ENCODE assay signal across 2 cellular contexts in genomic region chr9:136613824-136614371, GRCh38.
TF ChIP-seq lines count a peak whose summit lies in the region.

No MANE protein-coding gene starts in this region.

TF ChIP-seq in SK-N-SH, 30 proteins besides CTCF, POLR2A, EP300 and RAD21 (continued from another document):
- TF ChIP-seq ZBTB33 (IDR thresholded peaks at IDR 0.05; ENCODE audit: borderline replicate concordance, low read depth): no peak
- TF ChIP-seq SIN3A (IDR thresholded peaks at IDR 0.05; ENCODE audit: borderline replicate concordance, low read depth, low read length): no peak
- TF ChIP-seq REST (IDR thresholded peaks at IDR 0.05; ENCODE audit: low read depth, low read length): no peak
- no peak for TF ChIP-seq EZH2phosphoT487 (IDR thresholded peaks at IDR 0.05; ENCODE audit: borderline replicate concordance, low read depth)

TF ChIP-seq in SK-N-SH treated with all-trans-retinoic acid at 6 μM for 48 hours, 23 proteins besides CTCF, POLR2A, EP300 and RAD21 (continued from another document):
- TF ChIP-seq, protein P1, sequence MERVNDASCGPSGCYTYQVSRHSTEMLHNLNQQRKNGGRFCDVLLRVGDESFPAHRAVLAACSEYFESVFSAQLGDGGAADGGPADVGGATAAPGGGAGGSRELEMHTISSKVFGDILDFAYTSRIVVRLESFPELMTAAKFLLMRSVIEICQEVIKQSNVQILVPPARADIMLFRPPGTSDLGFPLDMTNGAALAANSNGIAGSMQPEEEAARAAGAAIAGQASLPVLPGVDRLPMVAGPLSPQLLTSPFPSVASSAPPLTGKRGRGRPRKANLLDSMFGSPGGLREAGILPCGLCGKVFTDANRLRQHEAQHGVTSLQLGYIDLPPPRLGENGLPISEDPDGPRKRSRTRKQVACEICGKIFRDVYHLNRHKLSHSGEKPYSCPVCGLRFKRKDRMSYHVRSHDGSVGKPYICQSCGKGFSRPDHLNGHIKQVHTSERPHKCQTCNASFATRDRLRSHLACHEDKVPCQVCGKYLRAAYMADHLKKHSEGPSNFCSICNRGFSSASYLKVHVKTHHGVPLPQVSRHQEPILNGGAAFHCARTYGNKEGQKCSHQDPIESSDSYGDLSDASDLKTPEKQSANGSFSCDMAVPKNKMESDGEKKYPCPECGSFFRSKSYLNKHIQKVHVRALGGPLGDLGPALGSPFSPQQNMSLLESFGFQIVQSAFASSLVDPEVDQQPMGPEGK (CRISPR knock-in tag; IDR thresholded peaks at IDR 0.05; ENCODE audit: borderline replicate concordance): no peak
- no peak for TF ChIP-seq ARNTL (CRISPR knock-in tag; IDR thresholded peaks at IDR 0.05; ENCODE audit: borderline replicate concordance, low read depth)
- no peak for TF ChIP-seq PPARA (CRISPR knock-in tag; IDR thresholded peaks at IDR 0.05; ENCODE audit: borderline replicate concordance)
- TF ChIP-seq, protein P2, sequence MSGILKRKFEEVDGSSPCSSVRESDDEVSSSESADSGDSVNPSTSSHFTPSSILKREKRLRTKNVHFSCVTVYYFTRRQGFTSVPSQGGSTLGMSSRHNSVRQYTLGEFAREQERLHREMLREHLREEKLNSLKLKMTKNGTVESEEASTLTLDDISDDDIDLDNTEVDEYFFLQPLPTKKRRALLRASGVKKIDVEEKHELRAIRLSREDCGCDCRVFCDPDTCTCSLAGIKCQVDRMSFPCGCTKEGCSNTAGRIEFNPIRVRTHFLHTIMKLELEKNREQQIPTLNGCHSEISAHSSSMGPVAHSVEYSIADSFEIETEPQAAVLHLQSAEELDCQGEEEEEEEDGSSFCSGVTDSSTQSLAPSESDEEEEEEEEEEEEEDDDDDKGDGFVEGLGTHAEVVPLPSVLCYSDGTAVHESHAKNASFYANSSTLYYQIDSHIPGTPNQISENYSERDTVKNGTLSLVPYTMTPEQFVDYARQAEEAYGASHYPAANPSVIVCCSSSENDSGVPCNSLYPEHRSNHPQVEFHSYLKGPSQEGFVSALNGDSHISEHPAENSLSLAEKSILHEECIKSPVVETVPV (CRISPR knock-in tag; IDR thresholded peaks at IDR 0.05): no peak
- TF ChIP-seq CSDC2 (CRISPR knock-in tag; IDR thresholded peaks at IDR 0.05): no peak
TF ChIP-seq in SK-N-SH treated with all-trans-retinoic acid at 6 μM for 48 hours: peak in this region for 0.
